12 cellular contexts compared by ENCODE assay signal in genomic region chr1:162670928-162671663, GRCh38. TPM values are rescaled to one million over a fixed set of nuclear protein-coding genes. Genes with fewer than 3 reads are reported as not detected.
A peak's percentile ranks its signal among the peaks of the same experiment; 100 is the strongest.
DNase-seq lines count a peak whose midpoint lies in the region; ATAC-seq, FAIRE-seq and TF ChIP-seq lines count a peak whose summit lies in the region.
"Had no signal": no experiment of that assay in that cellular context is flagged by ENCODE, and none has a peak within 500 bp of the region (broad histone marks: within the 10 kb centered on the region; RNA-seq: fewer than 3 reads in every experiment).

No MANE protein-coding gene starts in this region.

- H3K4me2 ChIP-seq in K562 (ENCODE audit: insufficient read depth, low read length) = no peak overlapping the region; the same call in 1 of the 2 replicates
- H3K4me2 ChIP-seq: PC-9 had no signal

- no peaks in the 10 kb centered on the region for H3K9me1 ChIP-seq in K562 (ENCODE audit: control insufficient read depth, insufficient read depth, low read length)

- peaks cover 2% of the 10 kb centered on the region for H3K27me3 Mint-ChIP-seq in activated naive CD8-positive, alpha-beta T cell treated with anti-CD3 and anti-CD28 coated beads for 36 hours
- H3K27me3 Mint-ChIP-seq in glutamatergic neuron (ENCODE audit: unreplicated experiment) = no peaks in the 10 kb centered on the region

- DNase-seq in HCEC 1CT (peak; percentile 96), K562 (ENCODE audit: extremely low read depth in 1 of 4, low spot score in 3 of 4) (no peak), right cardiac atrium (no peak), glutamatergic neuron (no peak), H4 (ENCODE audit: low spot score) (no peak)
- DNase-seq in activated naive CD8-positive, alpha-beta T cell treated with anti-CD3 and anti-CD28 coated beads for 36 hours = no peak
- DNase-seq: activated T-cell treated with anti-CD3 and anti-CD28 coated beads, Interleukin-2, amount 50 U/mL, for 1 hour; NCI-H2029 treated with DMSO at 0.1 percent for 48 hours; PC-9; stimulated activated naive CD4-positive, alpha-beta T cell had no signal

- TF ChIP-seq POLR2A in K562 (conservative IDR thresholded peaks at IDR 0.05) = no peak

- TF ChIP-seq RAD21 in K562 (CRISPR knock-in tag; conservative IDR thresholded peaks at IDR 0.05 in 1 of 2, IDR thresholded peaks at IDR 0.05 in 1 of 2) = no peak

- no peak overlapping the region for H3K4me3 ChIP-seq in K562
- no peak overlapping the region for H3K4me3 ChIP-seq in right cardiac atrium (ENCODE audit: low read length)
- H3K4me3 ChIP-seq in skin epidermis = no peak overlapping the region
- H3K4me3 ChIP-seq: PC-9 had no signal

- H3K4me1 Mint-ChIP-seq in activated naive CD8-positive, alpha-beta T cell treated with anti-CD3 and anti-CD28 coated beads for 36 hours = no peaks in the 10 kb centered on the region
- peaks cover 4% of the 10 kb centered on the region for H3K4me1 Mint-ChIP-seq in glutamatergic neuron (ENCODE audit: low read depth, unreplicated experiment)

- no peaks in the 10 kb centered on the region for H3K36me3 ChIP-seq in K562 (ENCODE audit: control insufficient read depth, insufficient read depth, low read length)

- H3K9ac ChIP-seq in K562 (ENCODE audit: insufficient read depth in 1 of 2, low read depth in 2 of 2, low read length in 2 of 2) = no peak overlapping the region

- H3K4me3 Mint-ChIP-seq in activated naive CD8-positive, alpha-beta T cell treated with anti-CD3 and anti-CD28 coated beads for 36 hours = no peak overlapping the region
- H3K4me3 Mint-ChIP-seq in glutamatergic neuron (ENCODE audit: unreplicated experiment) = no peak overlapping the region

- no peak for FAIRE-seq in K562 (lab: Jason Lieb, UNC)

- no peak overlapping the region for H2AFZ ChIP-seq in K562 (ENCODE audit: low read depth, low read length)
- H2AFZ ChIP-seq: PC-9 had no signal

- H3K9me3 ChIP-seq in K562 (replicated peaks; ENCODE audit: control insufficient read depth, insufficient read depth, low read depth, low read length) (no peaks in the 10 kb centered on the region), right cardiac atrium (ENCODE audit: control insufficient read depth, low read length) (no peaks in the 10 kb centered on the region)

- no peaks in the 10 kb centered on the region for H4K20me1 ChIP-seq in K562 (replicated peaks; ENCODE audit: control insufficient read depth, insufficient read depth, low read length)

- H3K27ac ChIP-seq in K562 (ENCODE audit: extremely low read depth, low read depth, low read length) (no peak overlapping the region), right cardiac atrium (ENCODE audit: low read length) (peak overlapping the region; percentile 65), skin epidermis (peak overlapping the region in 12 of 21 experiments; percentile 21 to 73 (median 40))
- H3K27ac ChIP-seq: PC-9 had no signal

- no peaks in the 10 kb centered on the region for H3K9me3 Mint-ChIP-seq in activated naive CD8-positive, alpha-beta T cell treated with anti-CD3 and anti-CD28 coated beads for 36 hours
- H3K9me3 Mint-ChIP-seq in glutamatergic neuron (ENCODE audit: unreplicated experiment) = no peaks in the 10 kb centered on the region

- peaks cover 0 to 8% of the 10 kb centered on the region in 2 experiments; a peak in 3 of 5 replicates for H3K4me1 ChIP-seq in K562 (replicated peaks in 1 of 2; ENCODE audit: control insufficient read depth in 2 of 2, insufficient read depth in 2 of 2, low read length in 2 of 2)
- no peaks in the 10 kb centered on the region for H3K4me1 ChIP-seq in right cardiac atrium (ENCODE audit: control insufficient read depth, insufficient read depth, low read length)

- CTCF ChIA-PET in K562 (lab: Yijun Ruan, JAX; ENCODE audit: low intra/inter-chr PET ratio) = no interaction called here

- H3K27ac Mint-ChIP-seq in activated naive CD8-positive, alpha-beta T cell treated with anti-CD3 and anti-CD28 coated beads for 36 hours = no peak overlapping the region
- H3K27ac Mint-ChIP-seq in glutamatergic neuron (ENCODE audit: unreplicated experiment) = no peak overlapping the region

- no TSS peak for BruUV-seq in K562 (replicated peaks; lab: Mats Ljungman, UMichigan)

- POLR2A ChIA-PET in K562 (lab: Yijun Ruan, JAX) = interaction anchor here (0.8 to 1.7 kb wide), 4 partner anchors 8 to 24 kb away, joined by 3 to 4 read pairs (median 4); no protein-coding TSS in a partner anchor

- no peaks in the 10 kb centered on the region for H3K36me3 Mint-ChIP-seq in activated naive CD8-positive, alpha-beta T cell treated with anti-CD3 and anti-CD28 coated beads for 36 hours
- no peaks in the 10 kb centered on the region for H3K36me3 Mint-ChIP-seq in glutamatergic neuron (ENCODE audit: unreplicated experiment)

- H3K27me3 ChIP-seq in K562 (ENCODE audit: control insufficient read depth in 2 of 2, insufficient read depth in 2 of 2, low read length in 2 of 2) = no peaks in the 10 kb centered on the region; a peak in 1 of 5 replicates
- no peaks in the 10 kb centered on the region for H3K27me3 ChIP-seq in right cardiac atrium (ENCODE audit: control insufficient read depth, insufficient read depth)

- no peaks in the 10 kb centered on the region for H3K79me2 ChIP-seq in K562 (ENCODE audit: control insufficient read depth, insufficient read depth, low read length)

- intact Hi-C loops in K562 (cut with micrococcal nuclease) = no loop called here
- intact Hi-C loops in right cardiac atrium (cut with DNase I) = no loop called here

- ATAC-seq in K562 = peak; percentile 29
- peak; percentile 74 to 84 for ATAC-seq in right cardiac atrium
- ATAC-seq in GM21737 (IDR thresholded peaks at IDR 0.05; ENCODE audit: unreplicated experiment) = no peak

- WGBS in K562 (ENCODE audit: insufficient coverage, low coverage, missing lambda C conversion rate) = 11% methylated on average over 8 of the region's 8 CpGs
- 66% methylated on average over 8 of the region's 8 CpGs for WGBS in right cardiac atrium

- in situ Hi-C loops in K562 (cut with MboI) = no loop called here

- TF ChIP-seq EP300 in K562 (IDR thresholded peaks at IDR 0.05; ENCODE audit: low read length) = no peak

- TF ChIP-seq CTCF in K562 (IDR thresholded peaks at IDR 0.05 in 2 of 3, conservative IDR thresholded peaks at IDR 0.05 in 1 of 3; ENCODE audit: insufficient read depth in 2 of 3, low read depth in 1 of 3, low read length in 3 of 3) = no peak
- no peak for TF ChIP-seq CTCF in glutamatergic neuron (IDR thresholded peaks at IDR 0.05; ENCODE audit: partially characterized antibody, unreplicated experiment)

TF ChIP-seq in K562, 482 proteins besides CTCF, POLR2A, EP300 and RAD21 (continues in another document):
- TF ChIP-seq RUNX1 (IDR thresholded peaks at IDR 0.05; ENCODE audit: low read depth) = no peak
- TF ChIP-seq PBX2 (CRISPR knock-in tag; IDR thresholded peaks at IDR 0.05; ENCODE audit: low read depth) = no peak
- peak; percentile 42; the same call in 1 of the 2 replicates for TF ChIP-seq PBX2 (tag; conservative IDR thresholded peaks at IDR 0.05; ENCODE audit: low read depth)
- TF ChIP-seq ETS2 (tag; IDR thresholded peaks at IDR 0.05; ENCODE audit: borderline replicate concordance, poor library complexity, severe bottlenecking) = no peak

RNA-seq across cellular contexts. Expression of gene DDR2, which starts 38.8 kb away (rescaled TPM):
- total RNA-seq in K562 (2011; cell fraction: chromatin; rRNA removed; ENCODE audit: low replicate concordance) = 5.5 and 7.1 TPM in 2 replicates
- 1.5 and 3.0 TPM in 2 replicates for total RNA-seq in K562 (2011; cell fraction: nucleolus; rRNA removed)
- total RNA-seq in K562 (2011; cell fraction: nucleoplasm; rRNA removed) = 1.4 and 3.7 TPM in 2 replicates
- 0.69 and 2.0 TPM in 2 replicates for total RNA-seq in K562 (2014; rRNA removed)
- total RNA-seq in K562 (2014; rRNA removed; fragmentation: Illumina TruSeq; extraction: Trizol) = 1.3 and 2.2 TPM in 2 replicates
- 1.2 and 1.3 TPM in 2 replicates for total RNA-seq in K562 (2015; rRNA removed; fragmentation: Illumina TruSeq; extraction: Trizol)
- total RNA-seq in K562 (2021) = 1.6 and 1.7 TPM in 2 replicates
- 0.75 and 1.4 TPM in 2 replicates for polyA plus RNA-seq in K562 (2011; rRNA removed)
- polyA plus RNA-seq in K562 (2011; cell fraction: cytosol; rRNA removed) = 0.39 and 1.5 TPM in 2 replicates
- polyA plus RNA-seq in K562 (2011; cell fraction: nucleus; rRNA removed) = 6.2 and 7.1 TPM in 2 replicates
- polyA plus RNA-seq in K562 (2012) = 1.0 and 2.3 TPM in 2 replicates
- polyA plus RNA-seq in K562 (2014; fragmentation: Illumina TruSeq; extraction: Trizol) = 1.1 and 1.5 TPM in 2 replicates
- polyA plus RNA-seq in K562 (2014; fragmentation: Nextera tagmentation; extraction: Ambion mirVana) = under 1 TPM; 0.36 to 0.51 TPM
- 0.57 and 0.89 TPM in 2 replicates for polyA plus RNA-seq in K562 (2014; rRNA removed)
- 3.4 and 3.5 TPM in 2 replicates for polyA minus RNA-seq in K562 (2011; rRNA and poly(A)+ RNA removed)
- polyA minus RNA-seq in K562 (2011; cell fraction: cytosol; rRNA and poly(A)+ RNA removed) = 0.57 and 1.3 TPM in 2 replicates
- 3.8 and 6.6 TPM in 2 replicates for polyA minus RNA-seq in K562 (2011; cell fraction: nucleus; rRNA and poly(A)+ RNA removed)
- 10 to 100 TPM; 57.7 to 82.1 (median 67.4) TPM for total RNA-seq in right cardiac atrium
- polyA plus RNA-seq in right cardiac atrium = 12.8 TPM
- under 1 TPM; 0.19 to 0.38 TPM for total RNA-seq in activated naive CD8-positive, alpha-beta T cell treated with anti-CD3 and anti-CD28 coated beads for 36 hours
- 4.4 TPM for total RNA-seq in glutamatergic neuron (ENCODE audit: unreplicated experiment)
- 35.5 and 36.5 TPM in 2 replicates for total RNA-seq in H4 (2014; rRNA removed; shearing (Covaris generic))
